ENCODE assay signal across 30 cellular contexts in genomic region chr1:198631292-198631691, GRCh38. TPM values are rescaled to one million over a fixed set of nuclear protein-coding genes. Genes with fewer than 3 reads are reported as not detected.
DNase-seq lines count a peak whose midpoint lies in the region; ATAC-seq, FAIRE-seq and TF ChIP-seq lines count a peak whose summit lies in the region.
"Had no signal": no experiment of that assay in that cellular context is flagged by ENCODE, and none has a peak within 500 bp of the region (broad histone marks: within the 10 kb centered on the region; RNA-seq: fewer than 3 reads in every experiment).

No MANE protein-coding gene starts in this region.

- no peaks in the 10 kb centered on the region for H3K27me3 ChIP-seq in CD8-positive, alpha-beta T cell (ENCODE audit: insufficient read depth, low read length)
- H3K27me3 ChIP-seq in SU-DHL-6 (ENCODE audit: low read length) (no peaks in the 10 kb centered on the region), K562 (ENCODE audit: control insufficient read depth in 2 of 2, insufficient read depth in 2 of 2, low read length in 2 of 2) (no peaks in the 10 kb centered on the region)
- H3K27me3 ChIP-seq: esophagus muscularis mucosa, foreskin keratinocyte, MG63, thyroid gland had no signal

- no peak for TF ChIP-seq CTCF in CD8-positive, alpha-beta T cell (IDR thresholded peaks at IDR 0.05)
- TF ChIP-seq CTCF in SU-DHL-6 (IDR thresholded peaks at IDR 0.05; ENCODE audit: insufficient read depth, low read length, poor library complexity, severe bottlenecking), result no peak
- no peak for TF ChIP-seq CTCF in K562 (IDR thresholded peaks at IDR 0.05 in 2 of 3, conservative IDR thresholded peaks at IDR 0.05 in 1 of 3; ENCODE audit: insufficient read depth in 2 of 3, low read depth in 1 of 3, low read length in 3 of 3)

- ATAC-seq in activated CD8-positive, alpha-beta memory T cell treated with anti-CD3 and anti-CD28 coated beads, Interleukin-2, amount 10 ng/mL, durations not matched to agents 7 days and 5 days, result no peak
- ATAC-seq in CD8-positive, alpha-beta T cell, result no peak
- ATAC-seq in K562 (no peak), HG02571 (IDR thresholded peaks at IDR 0.05; ENCODE audit: unreplicated experiment) (no peak)
- no peak for ATAC-seq in effector memory CD8-positive, alpha-beta T cell (replicated peaks)
- ATAC-seq: foreskin keratinocyte; heart right ventricle; stimulated activated naive CD8-positive, alpha-beta T cell treated with anti-CD3 and anti-CD28 coated beads, Interleukin-15, amount 100 ng/mL, for 72 hours had no signal

- peaks cover 17% of the 10 kb centered on the region for H3K36me3 Mint-ChIP-seq in activated CD8-positive, alpha-beta memory T cell treated with anti-CD3 and anti-CD28 coated beads, Interleukin-2, amount 10 ng/mL, durations not matched to agents 7 days and 5 days
- H3K36me3 Mint-ChIP-seq in CD8-positive, alpha-beta T cell, result peaks cover 5% of the 10 kb centered on the region
- H3K36me3 Mint-ChIP-seq in effector memory CD8-positive, alpha-beta T cell (ENCODE audit: insufficient read depth), result peaks cover 20% of the 10 kb centered on the region
- H3K36me3 Mint-ChIP-seq: mesothelial cell of epicardium had no signal

- no peak for FAIRE-seq in K562 (lab: Jason Lieb, UNC)
- FAIRE-seq: A204.1, astrocyte, H1 had no signal

- no TSS peak for BruUV-seq in K562 (replicated peaks; lab: Mats Ljungman, UMichigan)

- no peaks in the 10 kb centered on the region for H3K36me3 ChIP-seq in CD8-positive, alpha-beta T cell (ENCODE audit: insufficient read depth, low read length)
- no peaks in the 10 kb centered on the region for H3K36me3 ChIP-seq in SU-DHL-6 (ENCODE audit: low read length)
- 0 out of 3 replicates have a peak, but pooled peaks cover 2% of the 10 kb centered on the region for H3K36me3 ChIP-seq in K562 (ENCODE audit: control insufficient read depth, insufficient read depth, low read length)
- H3K36me3 ChIP-seq: esophagus muscularis mucosa, heart right ventricle, MG63, thyroid gland had no signal

- no peak for TF ChIP-seq POLR2A in K562 (conservative IDR thresholded peaks at IDR 0.05)

- H2AFZ ChIP-seq in SU-DHL-6 (ENCODE audit: low read depth, low read length, severe bottlenecking), result no peak overlapping the region
- peak overlapping the region; percentile 70 for H2AFZ ChIP-seq in K562 (ENCODE audit: low read depth, low read length)

- H3K9me2 ChIP-seq in SU-DHL-6 (replicated peaks; ENCODE audit: insufficient read depth, low read length), result no peaks in the 10 kb centered on the region

- TF ChIP-seq EP300 in K562 (IDR thresholded peaks at IDR 0.05; ENCODE audit: low read length), result no peak

- no peak overlapping the region for H3K4me3 ChIP-seq in CD8-positive, alpha-beta T cell (ENCODE audit: low read depth, low read length)
- H3K4me3 ChIP-seq in SU-DHL-6 (ENCODE audit: insufficient read depth, low read length, poor library complexity, severe bottlenecking), result peak overlapping the region; percentile 21
- H3K4me3 ChIP-seq in K562, result no peak overlapping the region
- H3K4me3 ChIP-seq: esophagus muscularis mucosa, heart right ventricle, MG63, thyroid gland had no signal

- H3K4me1 ChIP-seq in CD8-positive, alpha-beta T cell (ENCODE audit: insufficient read depth, low read length), result peaks cover 92% of the 10 kb centered on the region
- peaks cover 7 to 24% of the 10 kb centered on the region in 2 experiments; a peak in 2 of 5 replicates for H3K4me1 ChIP-seq in K562 (replicated peaks in 1 of 2; ENCODE audit: control insufficient read depth in 2 of 2, insufficient read depth in 2 of 2, low read length in 2 of 2)
- H3K4me1 ChIP-seq: esophagus muscularis mucosa, foreskin keratinocyte, thyroid gland had no signal

- 11% methylated on average over 1 of the region's 1 CpG for WGBS in K562 (ENCODE audit: insufficient coverage, low coverage, missing lambda C conversion rate)

- intact Hi-C loops in CD8-positive, alpha-beta T cell (cut with DNase I, micrococcal nuclease), result no loop called here
- intact Hi-C loops in K562 (cut with micrococcal nuclease), result loop anchor here (5.0 kb wide), 1 partner anchor 109 kb away; no protein-coding TSS in a partner anchor

- H3K9me1 ChIP-seq in K562 (ENCODE audit: control insufficient read depth, insufficient read depth, low read length), result no peaks in the 10 kb centered on the region

- H3K4me2 ChIP-seq in SU-DHL-6 (ENCODE audit: low read depth, low read length, poor library complexity, severe bottlenecking) (peak overlapping the region; percentile 95), K562 (ENCODE audit: insufficient read depth, low read length) (peak overlapping the region; percentile 21; the same call in 1 of the 2 replicates)

- peaks cover 92% of the 10 kb centered on the region for H3K4me1 Mint-ChIP-seq in activated CD8-positive, alpha-beta memory T cell treated with anti-CD3 and anti-CD28 coated beads, Interleukin-2, amount 10 ng/mL, durations not matched to agents 7 days and 5 days
- peaks cover 90% of the 10 kb centered on the region for H3K4me1 Mint-ChIP-seq in CD8-positive, alpha-beta T cell (ENCODE audit: low read depth)
- peaks cover 47 to 79% of the 10 kb centered on the region in 2 donors for H3K4me1 Mint-ChIP-seq in effector memory CD8-positive, alpha-beta T cell (ENCODE audit: low read depth in 2 of 2)
- H3K4me1 Mint-ChIP-seq: mesothelial cell of epicardium had no signal

- no peak overlapping the region for H3K27ac ChIP-seq in CD8-positive, alpha-beta T cell (ENCODE audit: low read depth, low read length)
- H3K27ac ChIP-seq in SU-DHL-6 (ENCODE audit: low read depth, low read length), result peak overlapping the region; percentile 100
- H3K27ac ChIP-seq in K562 (ENCODE audit: extremely low read depth, low read depth, low read length), result peak overlapping the region; percentile 38
- H3K27ac ChIP-seq: esophagus muscularis mucosa, foreskin keratinocyte, heart right ventricle, RWPE1, thyroid gland, VCaP had no signal

- CTCF ChIA-PET in activated CD8-positive, alpha-beta memory T cell treated with anti-CD3 and anti-CD28 coated beads, Interleukin-2, amount 10 ng/mL, durations not matched to agents 7 days and 5 days (lab: Charles Lee), result interaction anchor here (11.1 kb wide), 1 partner anchor 9 kb away, joined by 100 read pairs; no protein-coding TSS in a partner anchor
- CTCF ChIA-PET in CD8-positive, alpha-beta T cell (lab: Charles Lee), result interaction anchor here (1.1 to 1.9 kb wide), 4 partner anchors 9 to 108 kb away, joined by 3 to 7 read pairs (median 4); no protein-coding TSS in a partner anchor
- CTCF ChIA-PET in K562 (lab: Yijun Ruan, JAX; ENCODE audit: low intra/inter-chr PET ratio), result interaction anchor here (0.6 kb wide), 1 partner anchor 107 kb away, joined by 4 read pairs; no protein-coding TSS in a partner anchor

- no peak for TF ChIP-seq RAD21 in K562 (CRISPR knock-in tag; conservative IDR thresholded peaks at IDR 0.05 in 1 of 2, IDR thresholded peaks at IDR 0.05 in 1 of 2)

- H3F3A ChIP-seq in SU-DHL-6 (ENCODE audit: insufficient read depth), result peaks cover 73% of the 10 kb centered on the region

- POLR2A ChIA-PET in CD8-positive, alpha-beta T cell (lab: Charles Lee), result interaction anchor here (0.6 to 2.7 kb wide), 4 partner anchors 10 to 23 kb away, joined by 3 to 12 read pairs (median 5); no protein-coding TSS in a partner anchor
- POLR2A ChIA-PET in K562 (lab: Yijun Ruan, JAX), result interaction anchor here (0.8 kb wide), 2 partner anchors 33 to 343 kb away, joined by 3 read pairs; no protein-coding TSS in a partner anchor

- no peak for DNase-seq in activated CD8-positive, alpha-beta memory T cell treated with anti-CD3 and anti-CD28 coated beads, Interleukin-2, amount 10 ng/mL, durations not matched to agents 7 days and 5 days
- DNase-seq in activated CD8-positive, alpha-beta memory T cell treated with anti-CD3 and anti-CD28 coated beads, Interleukin-2, amount 50 U/mL, for 48 hours, result no peak
- DNase-seq in CD8-positive, alpha-beta T cell, result no peak
- DNase-seq in K562 (ENCODE audit: extremely low read depth in 1 of 4, low spot score in 3 of 4) (no peak), NOMO-1 treated with DMSO at 0.1 percent for 48 hours (lab: John Stamatoyannopoulos, UW; ENCODE audit: unreplicated experiment) (no peak)
- no peak for DNase-seq in effector memory CD8-positive, alpha-beta T cell
- DNase-seq: activated CD4-positive, alpha-beta T cell treated with anti-CD3 and anti-CD28 coated beads, Interleukin-2, amount 50 U/mL, for 4 hours; activated naive CD4-positive, alpha-beta T cell; activated T-cell treated with anti-CD3 and anti-CD28 coated beads for 4 hours; caudate nucleus; CD8-positive, alpha-beta memory T cell; foreskin keratinocyte; heart right ventricle; MG63; naive B cell; NCI-H226; stimulated activated CD4-positive, alpha-beta T cell treated with anti-CD3 and anti-CD28 coated beads, Interleukin-15, amount 100 ng/mL, for 24 hours; stimulated activated naive CD8-positive, alpha-beta T cell treated with anti-CD3 and anti-CD28 coated beads, Interleukin-15, amount 100 ng/mL, for 72 hours; T-helper 9 cell; thyroid gland had no signal

- H3K27ac Mint-ChIP-seq in activated CD8-positive, alpha-beta memory T cell treated with anti-CD3 and anti-CD28 coated beads, Interleukin-2, amount 10 ng/mL, durations not matched to agents 7 days and 5 days, result peak overlapping the region; percentile 28
- H3K27ac Mint-ChIP-seq in CD8-positive, alpha-beta T cell, result peak overlapping the region; percentile 45
- H3K27ac Mint-ChIP-seq in effector memory CD8-positive, alpha-beta T cell, result peak overlapping the region in 1 of 2 donors; percentile 96
- H3K27ac Mint-ChIP-seq: mesothelial cell of epicardium; naive B cell; stimulated activated naive CD8-positive, alpha-beta T cell treated with anti-CD3 and anti-CD28 coated beads, Interleukin-15, amount 100 ng/mL, for 72 hours had no signal

- no peaks in the 10 kb centered on the region for H3K27me3 Mint-ChIP-seq in activated CD8-positive, alpha-beta memory T cell treated with anti-CD3 and anti-CD28 coated beads, Interleukin-2, amount 10 ng/mL, durations not matched to agents 7 days and 5 days
- H3K27me3 Mint-ChIP-seq in CD8-positive, alpha-beta T cell (ENCODE audit: low read depth), result no peaks in the 10 kb centered on the region
- H3K27me3 Mint-ChIP-seq in effector memory CD8-positive, alpha-beta T cell, result no peaks in the 10 kb centered on the region
- H3K27me3 Mint-ChIP-seq: CD8-positive, alpha-beta memory T cell; IgD-negative memory B cell; naive B cell; stimulated activated naive CD8-positive, alpha-beta T cell treated with anti-CD3 and anti-CD28 coated beads, Interleukin-15, amount 100 ng/mL, for 72 hours had no signal

- in situ Hi-C loops in K562 (cut with MboI), result no loop called here

- H3K9ac ChIP-seq in SU-DHL-6 (ENCODE audit: low read length) (peak overlapping the region; percentile 44), K562 (ENCODE audit: insufficient read depth in 1 of 2, low read depth in 2 of 2, low read length in 2 of 2) (no peak overlapping the region)

- H4K20me1 ChIP-seq in SU-DHL-6 (ENCODE audit: low read depth, low read length) (no peaks in the 10 kb centered on the region), K562 (replicated peaks; ENCODE audit: control insufficient read depth, insufficient read depth, low read length) (no peaks in the 10 kb centered on the region)

- peaks cover 6% of the 10 kb centered on the region for H3K9me3 Mint-ChIP-seq in activated CD8-positive, alpha-beta memory T cell treated with anti-CD3 and anti-CD28 coated beads, Interleukin-2, amount 10 ng/mL, durations not matched to agents 7 days and 5 days (ENCODE audit: low read depth)
- peaks cover 2% of the 10 kb centered on the region for H3K9me3 Mint-ChIP-seq in CD8-positive, alpha-beta T cell
- peaks cover 6 to 15% of the 10 kb centered on the region in 2 donors for H3K9me3 Mint-ChIP-seq in effector memory CD8-positive, alpha-beta T cell
- H3K9me3 Mint-ChIP-seq: CD8-positive, alpha-beta memory T cell had no signal

- H3K4me3 Mint-ChIP-seq in activated CD8-positive, alpha-beta memory T cell treated with anti-CD3 and anti-CD28 coated beads, Interleukin-2, amount 10 ng/mL, durations not matched to agents 7 days and 5 days, result no peak overlapping the region
- no peak overlapping the region for H3K4me3 Mint-ChIP-seq in CD8-positive, alpha-beta T cell
- H3K4me3 Mint-ChIP-seq in effector memory CD8-positive, alpha-beta T cell, result no peak overlapping the region
- H3K4me3 Mint-ChIP-seq: mesothelial cell of epicardium had no signal

- no peaks in the 10 kb centered on the region for H3K9me3 ChIP-seq in CD8-positive, alpha-beta T cell (ENCODE audit: low read length)
- H3K9me3 ChIP-seq in SU-DHL-6 (ENCODE audit: insufficient read depth, low read length) (no peaks in the 10 kb centered on the region), K562 (replicated peaks; ENCODE audit: control insufficient read depth, insufficient read depth, low read depth, low read length) (peaks cover 6% of the 10 kb centered on the region; the same call in 1 of the 2 replicates)
- H3K9me3 ChIP-seq: esophagus muscularis mucosa, heart right ventricle, thyroid gland had no signal

- H3K79me2 ChIP-seq in SU-DHL-6 (ENCODE audit: insufficient read depth, low read length) (peaks cover 89% of the 10 kb centered on the region), K562 (ENCODE audit: control insufficient read depth, insufficient read depth, low read length) (no peaks in the 10 kb centered on the region)

RNA-seq across cellular contexts. Expression of gene PTPRC, which starts 7.5 kb away (rescaled TPM):
- 100 to 1,000 TPM; 556 to 674 TPM for total RNA-seq in activated CD8-positive, alpha-beta memory T cell treated with anti-CD3 and anti-CD28 coated beads, Interleukin-2, amount 10 ng/mL, durations not matched to agents 7 days and 5 days
- 100 to 1,000 TPM; 603 to 634 TPM for total RNA-seq in CD8-positive, alpha-beta T cell
- 30.9 and 123 TPM in 2 replicates for total RNA-seq in K562 (2011; cell fraction: chromatin; rRNA removed; ENCODE audit: low replicate concordance)
- 20.2 and 42.1 TPM in 2 replicates for total RNA-seq in K562 (2011; cell fraction: nucleolus; rRNA removed)
- total RNA-seq in K562 (2011; cell fraction: nucleoplasm; rRNA removed), result 71.2 and 74.3 TPM in 2 replicates
- total RNA-seq in K562 (2014; rRNA removed) (44.4 and 55.8 TPM in 2 replicates), K562 (2014; rRNA removed; fragmentation: Illumina TruSeq; extraction: Trizol) (107 and 112 TPM in 2 replicates), K562 (2015; rRNA removed; fragmentation: Illumina TruSeq; extraction: Trizol) (95.3 and 105 TPM in 2 replicates), K562 (2021) (62.9 and 67.6 TPM in 2 replicates)
- polyA plus RNA-seq in K562 (2011; rRNA removed) (7.1 and 21.8 TPM in 2 replicates), K562 (2014; fragmentation: Illumina TruSeq; extraction: Trizol) (73.5 and 86.1 TPM in 2 replicates), K562 (2014; fragmentation: Nextera tagmentation; extraction: Ambion mirVana) (10 to 100 TPM; 38.8 to 65.1 TPM), K562 (2014; rRNA removed) (49.1 and 51.1 TPM in 2 replicates)
- 3.1 and 12.6 TPM in 2 replicates for polyA plus RNA-seq in K562 (2011; cell fraction: cytosol; rRNA removed)
- 4.3 and 14.6 TPM in 2 replicates for polyA plus RNA-seq in K562 (2011; cell fraction: nucleus; rRNA removed)
- 41.4 and 61.2 TPM in 2 replicates for polyA plus RNA-seq in K562 (2012)
- 12.3 and 47.6 TPM in 2 replicates for polyA minus RNA-seq in K562 (2011; rRNA and poly(A)+ RNA removed)
- polyA minus RNA-seq in K562 (2011; cell fraction: cytosol; rRNA and poly(A)+ RNA removed), result 5.2 and 12.3 TPM in 2 replicates
- 7.1 and 45.3 TPM in 2 replicates for polyA minus RNA-seq in K562 (2011; cell fraction: nucleus; rRNA and poly(A)+ RNA removed)
- total RNA-seq: foreskin keratinocyte, H1, mesothelial cell of epicardium had no signal
- polyA plus RNA-seq: foreskin keratinocyte had no signal

Comparison
In these comparisons a context has a peak if more than half of its experiments do, and no peak if none do; other contexts are left out.
1. RNA of gene PTPRC, which starts 7.5 kb away (total RNA-seq): 556 to 674 TPM in activated CD8-positive, alpha-beta memory T cell treated with anti-CD3 and anti-CD28 coated beads, Interleukin-2, amount 10 ng/mL, durations not matched to agents 7 days and 5 days and 603 to 634 TPM in CD8-positive, alpha-beta T cell; 20.2 to 123 TPM in K562; every median in the first group is over 4 times any median in the second.